In genomic region chr16:57053206-57053605, GRCh38 we compare ENCODE assay signal across 1 cellular context.
TF ChIP-seq lines count a peak whose summit lies in the region.

No MANE protein-coding gene starts in this region.

TF ChIP-seq in H1, 55 proteins besides CTCF, POLR2A, EP300 and RAD21:
- no peak for TF ChIP-seq TAF1 (IDR thresholded peaks at IDR 0.05; ENCODE audit: low read depth, low read length)
- 0 out of 2 replicates have a peak, but pooled peaks have one; percentile 15 for TF ChIP-seq KDM1A (IDR thresholded peaks at IDR 0.05; ENCODE audit: borderline replicate concordance, low read length)
